In the genomic region with DNA sequence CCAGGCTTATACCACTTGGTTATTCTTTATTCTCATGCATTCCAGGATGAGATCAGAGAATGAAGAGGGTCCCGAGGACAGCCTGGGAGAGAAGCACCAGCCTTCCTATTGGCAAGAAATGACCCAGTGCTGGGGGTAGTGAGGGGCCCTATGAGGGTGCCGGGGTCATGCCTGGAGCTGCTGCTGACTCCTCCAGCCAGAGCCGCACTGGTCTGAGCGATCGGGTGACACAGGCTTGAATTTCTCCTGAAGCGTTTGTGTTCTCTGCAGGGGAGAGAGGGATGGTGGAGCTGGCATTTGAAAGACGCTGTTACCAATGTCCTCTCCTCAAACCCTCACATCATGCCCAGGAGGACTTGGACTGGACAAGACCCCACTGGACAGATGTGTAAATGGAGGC, we compare ENCODE assay signal across 1 cellular context.
TF ChIP-seq lines count a peak whose summit lies in the region.

No MANE protein-coding gene starts in this region.

TF ChIP-seq in HepG2, 621 proteins besides CTCF, POLR2A, EP300 and RAD21:
- TF ChIP-seq, protein P1, sequence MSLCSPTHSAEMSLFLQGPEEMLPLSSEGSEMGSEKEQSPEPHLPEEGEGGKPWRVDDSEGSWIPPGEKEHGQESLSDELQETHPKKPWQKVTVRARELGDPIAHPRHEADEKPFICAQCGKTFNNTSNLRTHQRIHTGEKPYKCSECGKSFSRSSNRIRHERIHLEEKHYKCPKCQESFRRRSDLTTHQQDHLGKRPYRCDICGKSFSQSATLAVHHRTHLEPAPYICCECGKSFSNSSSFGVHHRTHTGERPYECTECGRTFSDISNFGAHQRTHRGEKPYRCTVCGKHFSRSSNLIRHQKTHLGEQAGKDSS (CRISPR knock-in tag; IDR thresholded peaks at IDR 0.05; ENCODE audit: borderline replicate concordance, low read depth), result no peak
- no peak for TF ChIP-seq YEATS4 (CRISPR knock-in tag; IDR thresholded peaks at IDR 0.05; ENCODE audit: borderline replicate concordance)
- TF ChIP-seq ZNF788 (CRISPR knock-in tag; IDR thresholded peaks at IDR 0.05; ENCODE audit: borderline replicate concordance), result no peak
- TF ChIP-seq ARHGAP35 (CRISPR knock-in tag; IDR thresholded peaks at IDR 0.05; ENCODE audit: borderline replicate concordance), result no peak
- no peak for TF ChIP-seq ZSCAN9 (CRISPR knock-in tag; IDR thresholded peaks at IDR 0.05; ENCODE audit: borderline replicate concordance)
- no peak for TF ChIP-seq JARID2 (CRISPR knock-in tag; IDR thresholded peaks at IDR 0.05; ENCODE audit: insufficient replicate concordance)
- no peak for TF ChIP-seq ZNF878 (CRISPR knock-in tag; IDR thresholded peaks at IDR 0.05)
- no peak for TF ChIP-seq ZSCAN20 (CRISPR knock-in tag; IDR thresholded peaks at IDR 0.05; ENCODE audit: borderline replicate concordance)
- TF ChIP-seq, protein P2, sequence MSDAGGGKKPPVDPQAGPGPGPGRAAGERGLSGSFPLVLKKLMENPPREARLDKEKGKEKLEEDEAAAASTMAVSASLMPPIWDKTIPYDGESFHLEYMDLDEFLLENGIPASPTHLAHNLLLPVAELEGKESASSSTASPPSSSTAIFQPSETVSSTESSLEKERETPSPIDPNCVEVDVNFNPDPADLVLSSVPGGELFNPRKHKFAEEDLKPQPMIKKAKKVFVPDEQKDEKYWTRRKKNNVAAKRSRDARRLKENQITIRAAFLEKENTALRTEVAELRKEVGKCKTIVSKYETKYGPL (CRISPR knock-in tag; IDR thresholded peaks at IDR 0.05), result no peak
- TF ChIP-seq ZNF777 (CRISPR knock-in tag; IDR thresholded peaks at IDR 0.05), result no peak
- TF ChIP-seq SAFB2 (CRISPR knock-in tag; IDR thresholded peaks at IDR 0.05; ENCODE audit: borderline replicate concordance, low read depth), result no peak
- TF ChIP-seq, protein P3, sequence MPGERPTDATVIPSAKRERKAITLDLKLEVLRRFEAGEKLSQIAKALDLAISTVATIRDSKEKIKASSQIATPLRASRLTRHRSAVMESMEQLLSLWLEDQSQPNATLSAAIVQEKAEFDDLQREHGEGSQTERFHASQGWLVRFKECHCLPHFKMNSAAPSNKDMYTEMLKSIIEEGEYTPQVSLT (CRISPR knock-in tag; IDR thresholded peaks at IDR 0.05; ENCODE audit: borderline replicate concordance, low read depth), result no peak
- TF ChIP-seq MYC (CRISPR knock-in tag; IDR thresholded peaks at IDR 0.05; ENCODE audit: borderline replicate concordance), result no peak
- TF ChIP-seq TBL1XR1 (IDR thresholded peaks at IDR 0.05; ENCODE audit: borderline replicate concordance, low read length, partially characterized antibody), result no peak
- TF ChIP-seq ZNF570 (CRISPR knock-in tag; IDR thresholded peaks at IDR 0.05; ENCODE audit: borderline replicate concordance), result no peak
- TF ChIP-seq ZNF670 (CRISPR knock-in tag; IDR thresholded peaks at IDR 0.05; ENCODE audit: borderline replicate concordance), result no peak
- TF ChIP-seq DR1 (CRISPR knock-in tag; IDR thresholded peaks at IDR 0.05), result no peak
- TF ChIP-seq ZNF431 (CRISPR knock-in tag; IDR thresholded peaks at IDR 0.05; ENCODE audit: borderline replicate concordance, low read depth), result no peak
